In genomic region chr10:101030492-101031127, GRCh38 we compare ENCODE assay signal across 8 cellular contexts. TPM values are rescaled to one million over a fixed set of nuclear protein-coding genes. Genes with fewer than 3 reads are reported as not detected.
DNase-seq lines count a peak whose midpoint lies in the region; ATAC-seq, FAIRE-seq and TF ChIP-seq lines count a peak whose summit lies in the region.

No MANE protein-coding gene starts in this region.

- no peaks in the 10 kb centered on the region for H3K9me3 Mint-ChIP-seq in T-helper 1 cell treated with Interleukin-12 subunit alpha and Interleukin-12 subunit beta and Interleukin-4 antibody, amounts not matched to agents 30 μg/mL and 1 μg/mL, for 36 hours
- H3K9me3 Mint-ChIP-seq in activated T-helper 17 cell treated with anti-CD3 and anti-CD28 coated beads, Interleukin-2, amount 50 U/mL, for 72 hours = no peaks in the 10 kb centered on the region

- H3K36me3 Mint-ChIP-seq in T-helper 1 cell treated with Interleukin-12 subunit alpha and Interleukin-12 subunit beta and Interleukin-4 antibody, amounts not matched to agents 30 μg/mL and 1 μg/mL, for 36 hours (ENCODE audit: low read depth) = peaks cover 8% of the 10 kb centered on the region
- H3K36me3 Mint-ChIP-seq in activated T-helper 17 cell treated with anti-CD3 and anti-CD28 coated beads, Interleukin-2, amount 50 U/mL, for 72 hours (ENCODE audit: low read depth) = peaks cover 39% of the 10 kb centered on the region

- H3K4me3 ChIP-seq in keratinocyte (ENCODE audit: control insufficient read depth in 2 of 3, extremely low read depth in 1 of 3, insufficient read depth in 2 of 3, low read depth in 1 of 3, low read length in 3 of 3) (peak overlapping the region; percentile 64 to 86 (median 80)), stomach smooth muscle (ENCODE audit: low read length in 2 of 2) (peak overlapping the region; percentile 89 to 91)

- no peaks in the 10 kb centered on the region for H3K9me3 ChIP-seq in keratinocyte (ENCODE audit: control insufficient read depth, low read depth, low read length)
- H3K9me3 ChIP-seq in stomach smooth muscle (ENCODE audit: control insufficient read depth in 2 of 2, low read length in 2 of 2) = no peaks in the 10 kb centered on the region

- peak overlapping the region; percentile 77 for H3K9ac ChIP-seq in keratinocyte (ENCODE audit: control insufficient read depth, extremely low read depth, insufficient read depth, low read length)
- peak overlapping the region; percentile 42 to 67 for H3K9ac ChIP-seq in stomach smooth muscle (ENCODE audit: low read length in 2 of 2)

- H3K27me3 ChIP-seq in keratinocyte (ENCODE audit: control insufficient read depth, extremely low read depth, insufficient read depth, low read length) = peaks cover 9% of the 10 kb centered on the region
- H3K27me3 ChIP-seq in stomach smooth muscle (ENCODE audit: control insufficient read depth in 1 of 2, insufficient read depth in 2 of 2, low read length in 2 of 2) = peaks cover 3 to 9% of the 10 kb centered on the region in 2 donors

- FAIRE-seq in keratinocyte (lab: Jason Lieb, UNC) = no peak

- H2AFZ ChIP-seq in keratinocyte (ENCODE audit: control insufficient read depth, low read length) = peak overlapping the region; percentile 65

- H3K4me2 ChIP-seq in keratinocyte (ENCODE audit: control insufficient read depth, extremely low read depth, insufficient read depth, low read depth, low read length) = peak overlapping the region; percentile 99

- no peaks in the 10 kb centered on the region for H4K20me1 ChIP-seq in keratinocyte (ENCODE audit: control insufficient read depth, extremely low read depth, insufficient read depth, low read length)

- TF ChIP-seq CTCF in keratinocyte (optimal IDR thresholded peaks at IDR 0.05 in 1 of 3, IDR thresholded peaks at IDR 0.05 in 1 of 3, conservative IDR thresholded peaks at IDR 0.05 in 1 of 3; ENCODE audit: extremely low read depth in 1 of 3, insufficient read depth in 2 of 3, low read length in 3 of 3) = no peak

- ATAC-seq in activated T-helper 17 cell treated with anti-CD3 and anti-CD28 coated beads, Interleukin-2, amount 50 U/mL, for 72 hours (replicated peaks) = no peak
- ATAC-seq in GM18520 (IDR thresholded peaks at IDR 0.05; ENCODE audit: unreplicated experiment) = no peak

- H3K4me3 Mint-ChIP-seq in T-helper 1 cell treated with Interleukin-12 subunit alpha and Interleukin-12 subunit beta and Interleukin-4 antibody, amounts not matched to agents 30 μg/mL and 1 μg/mL, for 36 hours = peak overlapping the region; percentile 87
- H3K4me3 Mint-ChIP-seq in activated T-helper 17 cell treated with anti-CD3 and anti-CD28 coated beads, Interleukin-2, amount 50 U/mL, for 72 hours = peak overlapping the region; percentile 94

- peaks cover 17% of the 10 kb centered on the region for H3K4me1 Mint-ChIP-seq in T-helper 1 cell treated with Interleukin-12 subunit alpha and Interleukin-12 subunit beta and Interleukin-4 antibody, amounts not matched to agents 30 μg/mL and 1 μg/mL, for 36 hours (ENCODE audit: low read depth)
- H3K4me1 Mint-ChIP-seq in activated T-helper 17 cell treated with anti-CD3 and anti-CD28 coated beads, Interleukin-2, amount 50 U/mL, for 72 hours = peaks cover 13% of the 10 kb centered on the region

- peaks cover 17% of the 10 kb centered on the region for H3K27me3 Mint-ChIP-seq in T-helper 1 cell treated with Interleukin-12 subunit alpha and Interleukin-12 subunit beta and Interleukin-4 antibody, amounts not matched to agents 30 μg/mL and 1 μg/mL, for 36 hours (ENCODE audit: low read depth)
- H3K27me3 Mint-ChIP-seq in activated T-helper 17 cell treated with anti-CD3 and anti-CD28 coated beads, Interleukin-2, amount 50 U/mL, for 72 hours = no peaks in the 10 kb centered on the region

- dilution Hi-C loops in keratinocyte (cut with MboI; ENCODE audit: extremely low pct_ligation_motif_present, low sequenced_read_pairs) = no loop called here

- H3K27ac Mint-ChIP-seq in T-helper 1 cell treated with Interleukin-12 subunit alpha and Interleukin-12 subunit beta and Interleukin-4 antibody, amounts not matched to agents 30 μg/mL and 1 μg/mL, for 36 hours = no peak overlapping the region
- peak overlapping the region; percentile 94 for H3K27ac Mint-ChIP-seq in activated T-helper 17 cell treated with anti-CD3 and anti-CD28 coated beads, Interleukin-2, amount 50 U/mL, for 72 hours

- H3K27ac ChIP-seq in keratinocyte (ENCODE audit: control insufficient read depth, insufficient read depth, low read length) (no peak overlapping the region), stomach smooth muscle (ENCODE audit: low read length) (no peak overlapping the region)

- peaks cover 5% of the 10 kb centered on the region for H3K79me2 ChIP-seq in keratinocyte (ENCODE audit: control insufficient read depth, insufficient read depth, low read length)

- H3K9me1 ChIP-seq in keratinocyte (ENCODE audit: control insufficient read depth, extremely low read depth, insufficient read depth, low read length) = no peaks in the 10 kb centered on the region

- no peak for DNase-seq in T-helper 1 cell
- DNase-seq in keratinocyte (ENCODE audit: low read depth, low spot score) = no peak
- DNase-seq in activated CD4-positive, CD25-positive, alpha-beta regulatory T cell treated with anti-CD3 and anti-CD28 coated beads, Interleukin-2, amount 50 U/mL, for 72 hours = no peak
- no peak for DNase-seq in cerebellum (ENCODE audit: low spot score)

- H3K36me3 ChIP-seq in keratinocyte (ENCODE audit: control insufficient read depth in 2 of 2, extremely low read depth in 1 of 2, insufficient read depth in 2 of 2, low read length in 2 of 2) = peaks cover 6 to 10% of the 10 kb centered on the region in 2 experiments
- peaks cover 7 to 8% of the 10 kb centered on the region in 2 donors for H3K36me3 ChIP-seq in stomach smooth muscle (ENCODE audit: control insufficient read depth in 2 of 2, insufficient read depth in 2 of 2, low read length in 2 of 2)

- H3K4me1 ChIP-seq in keratinocyte (ENCODE audit: control insufficient read depth, extremely low read depth, insufficient read depth, low read length) (peaks cover 27% of the 10 kb centered on the region), stomach smooth muscle (ENCODE audit: control insufficient read depth, insufficient read depth, low read length) (peaks cover 26% of the 10 kb centered on the region)

RNA-seq across cellular contexts. Expression of gene PDZD7, which starts 0.3 kb away (rescaled TPM):
- total RNA-seq in activated T-helper 17 cell treated with anti-CD3 and anti-CD28 coated beads, Interleukin-2, amount 50 U/mL, for 72 hours = 1 to 10 TPM in 1 of 2 donors, under 1 TPM in 1; 0.48 to 2.9 TPM
- 0.31 to 0.54 TPM (median 0.54 TPM) in 3 replicates for polyA plus RNA-seq in keratinocyte
- polyA plus RNA-seq in keratinocyte (2011; ENCODE audit: low read depth) = 0.10 TPM
- polyA plus RNA-seq in keratinocyte (2011; cell fraction: cytosol; rRNA removed) = 0.15 and 0.34 TPM in 2 replicates
- polyA plus RNA-seq in keratinocyte (2011; cell fraction: nucleus; rRNA removed) = 1.1 and 1.2 TPM in 2 replicates
- 0.34 and 1.0 TPM in 2 replicates for polyA plus RNA-seq in keratinocyte (2012; ENCODE audit: low replicate concordance)
- 0.20 to 0.40 TPM in 2 of 3 replicates, not detected in the other for polyA minus RNA-seq in keratinocyte
- not detected for polyA minus RNA-seq in keratinocyte (2011; cell fraction: cytosol; rRNA and poly(A)+ RNA removed)
- 0.11 and 0.78 TPM in 2 replicates for polyA minus RNA-seq in keratinocyte (2011; cell fraction: nucleus; rRNA and poly(A)+ RNA removed)
- 5.9 TPM for total RNA-seq in cerebellum

RNA-seq across cellular contexts. Expression of gene SFXN3, which starts 0.4 kb away (rescaled TPM):
- 100 to 1,000 TPM in 1 of 2 donors, 10 to 100 TPM in 1; 45.9 to 150 TPM for total RNA-seq in activated T-helper 17 cell treated with anti-CD3 and anti-CD28 coated beads, Interleukin-2, amount 50 U/mL, for 72 hours
- 77.0 to 102 TPM (median 78.7 TPM) in 3 replicates for polyA plus RNA-seq in keratinocyte
- 16.3 TPM for polyA plus RNA-seq in keratinocyte (2011; ENCODE audit: low read depth)
- polyA plus RNA-seq in keratinocyte (2011; cell fraction: cytosol; rRNA removed) = 46.8 and 54.3 TPM in 2 replicates
- 223 and 238 TPM in 2 replicates for polyA plus RNA-seq in keratinocyte (2011; cell fraction: nucleus; rRNA removed)
- 29.7 and 42.9 TPM in 2 replicates for polyA plus RNA-seq in keratinocyte (2012; ENCODE audit: low replicate concordance)
- polyA minus RNA-seq in keratinocyte = 101 to 143 TPM (median 111 TPM) in 3 replicates
- polyA minus RNA-seq in keratinocyte (2011; cell fraction: cytosol; rRNA and poly(A)+ RNA removed) = 110 TPM
- 45.5 and 69.4 TPM in 2 replicates for polyA minus RNA-seq in keratinocyte (2011; cell fraction: nucleus; rRNA and poly(A)+ RNA removed)
- total RNA-seq in cerebellum = 47.7 TPM

RNA-seq across cellular contexts. Expression of gene LZTS2, which starts 31.0 kb away (rescaled TPM):
- total RNA-seq in activated T-helper 17 cell treated with anti-CD3 and anti-CD28 coated beads, Interleukin-2, amount 50 U/mL, for 72 hours = 10 to 100 TPM; 15.0 to 24.8 TPM
- polyA plus RNA-seq in keratinocyte = 18.1 to 36.7 TPM (median 18.6 TPM) in 3 replicates
- polyA plus RNA-seq in keratinocyte (2011; ENCODE audit: low read depth) = 12.2 TPM
- 20.5 and 45.3 TPM in 2 replicates for polyA plus RNA-seq in keratinocyte (2011; cell fraction: cytosol; rRNA removed)
- 64.4 and 90.2 TPM in 2 replicates for polyA plus RNA-seq in keratinocyte (2011; cell fraction: nucleus; rRNA removed)
- 26.0 and 29.4 TPM in 2 replicates for polyA plus RNA-seq in keratinocyte (2012; ENCODE audit: low replicate concordance)
- polyA minus RNA-seq in keratinocyte = 19.3 to 30.7 TPM (median 27.6 TPM) in 3 replicates
- 48.3 TPM for polyA minus RNA-seq in keratinocyte (2011; cell fraction: cytosol; rRNA and poly(A)+ RNA removed)
- polyA minus RNA-seq in keratinocyte (2011; cell fraction: nucleus; rRNA and poly(A)+ RNA removed) = 34.0 and 40.1 TPM in 2 replicates
- total RNA-seq in cerebellum = 23.9 TPM

RNA-seq across cellular contexts. Expression of gene KAZALD1, which starts 31.2 kb away (rescaled TPM):
- total RNA-seq in activated T-helper 17 cell treated with anti-CD3 and anti-CD28 coated beads, Interleukin-2, amount 50 U/mL, for 72 hours = under 1 TPM; 0.45 to 0.71 TPM
- 0.08 to 0.18 TPM (median 0.18 TPM) in 3 replicates for polyA plus RNA-seq in keratinocyte
- polyA plus RNA-seq in keratinocyte (2011; ENCODE audit: low read depth) = 0.40 TPM
- polyA plus RNA-seq in keratinocyte (2011; cell fraction: cytosol; rRNA removed) = 0.06 and 0.07 TPM in 2 replicates
- polyA plus RNA-seq in keratinocyte (2011; cell fraction: nucleus; rRNA removed) = 0.11 TPM in 1 of 2 replicates, not detected in the other
- polyA plus RNA-seq in keratinocyte (2012; ENCODE audit: low replicate concordance) = 0.18 and 0.72 TPM in 2 replicates
- 0.36 to 0.38 TPM in 2 of 3 replicates, not detected in the other for polyA minus RNA-seq in keratinocyte
- polyA minus RNA-seq in keratinocyte (2011; cell fraction: cytosol; rRNA and poly(A)+ RNA removed) = 0.96 TPM
- polyA minus RNA-seq in keratinocyte (2011; cell fraction: nucleus; rRNA and poly(A)+ RNA removed) = not detected in 2 replicates
- 1.3 TPM for total RNA-seq in cerebellum

RNA-seq across cellular contexts. Expression of gene TWNK, which starts 43.3 kb away (rescaled TPM):
- total RNA-seq in activated T-helper 17 cell treated with anti-CD3 and anti-CD28 coated beads, Interleukin-2, amount 50 U/mL, for 72 hours = 10 to 100 TPM; 12.0 to 24.9 TPM
- polyA plus RNA-seq in keratinocyte = 10.1 to 16.9 TPM (median 12.9 TPM) in 3 replicates
- polyA plus RNA-seq in keratinocyte (2011; ENCODE audit: low read depth) = 14.5 TPM
- polyA plus RNA-seq in keratinocyte (2011; cell fraction: cytosol; rRNA removed) = 9.7 and 10.5 TPM in 2 replicates
- 16.0 and 17.1 TPM in 2 replicates for polyA plus RNA-seq in keratinocyte (2011; cell fraction: nucleus; rRNA removed)
- polyA plus RNA-seq in keratinocyte (2012; ENCODE audit: low replicate concordance) = 11.5 and 17.0 TPM in 2 replicates
- polyA minus RNA-seq in keratinocyte = 10.7 to 18.9 TPM (median 17.8 TPM) in 3 replicates
- polyA minus RNA-seq in keratinocyte (2011; cell fraction: cytosol; rRNA and poly(A)+ RNA removed) = 11.9 TPM
- polyA minus RNA-seq in keratinocyte (2011; cell fraction: nucleus; rRNA and poly(A)+ RNA removed) = 6.3 and 9.1 TPM in 2 replicates
- total RNA-seq in cerebellum = 5.6 TPM
